In the genomic region with DNA sequence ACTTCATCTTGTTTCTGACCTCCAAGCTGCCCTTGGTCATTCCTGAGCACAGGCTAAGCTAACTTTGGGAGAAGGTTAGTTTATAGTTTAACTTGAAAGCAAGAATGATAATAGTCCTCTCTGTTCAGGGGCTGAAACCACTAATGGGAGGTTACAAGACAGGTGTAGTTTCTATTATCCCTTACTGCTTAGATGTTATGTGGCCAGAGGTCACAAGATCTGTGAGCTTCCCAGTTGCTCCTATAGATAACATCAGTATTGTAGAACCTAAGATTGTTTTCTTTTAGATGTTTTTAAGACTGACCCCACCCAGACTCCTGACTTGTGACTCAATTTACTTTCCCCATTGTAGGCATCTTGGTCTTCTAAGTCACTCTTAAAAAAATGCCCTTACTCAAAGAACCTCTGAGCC, we compare ENCODE assay signal across 20 cellular contexts.
DNase-seq lines count a peak whose midpoint lies in the region; ATAC-seq, FAIRE-seq and TF ChIP-seq lines count a peak whose summit lies in the region.
"Had no signal": no experiment of that assay in that cellular context is flagged by ENCODE, and none has a peak within 500 bp of the region (broad histone marks: within the 10 kb centered on the region; RNA-seq: fewer than 3 reads in every experiment).

No MANE protein-coding gene starts in this region.

- H2AK5ac ChIP-seq in trophoblast cell (ENCODE audit: low read length): no peak overlapping the region

- no peak overlapping the region for H4K8ac ChIP-seq in trophoblast cell (ENCODE audit: low read depth, low read length)

- no peak overlapping the region for H3K4ac ChIP-seq in trophoblast cell (ENCODE audit: low read depth, low read length)

- POLR2A ChIA-PET in PC-9 (lab: Charles Lee; ENCODE audit: unreplicated experiment): interaction anchor here (0.7 kb wide), 1 partner anchor 488 kb away, joined by 3 read pairs; no protein-coding TSS in a partner anchor

- FAIRE-seq in GM18507 (lab: Jason Lieb, UNC): peak; percentile 33
- FAIRE-seq: GM12878 had no signal

- no peaks in the 10 kb centered on the region; the same call in 1 of the 2 replicates for H3K9me3 ChIP-seq in PC-9 (ENCODE audit: insufficient read depth, low read depth)
- no peaks in the 10 kb centered on the region for H3K9me3 ChIP-seq in trophoblast cell (ENCODE audit: insufficient read depth, low read depth, low read length)
- H3K9me3 ChIP-seq: HAP-1 had no signal

- CTCF ChIA-PET in PC-9 (lab: Charles Lee): no interaction called here

- no peak overlapping the region for H3K9ac ChIP-seq in trophoblast cell (ENCODE audit: low read length)

- no peak for TF ChIP-seq POLR2A in erythroblast (IDR thresholded peaks at IDR 0.05; ENCODE audit: low read length)

- no peak overlapping the region for H3K23ac ChIP-seq in trophoblast cell (ENCODE audit: low read length)

- no peak overlapping the region for H3K18ac ChIP-seq in trophoblast cell (ENCODE audit: low read length)

- no peak for DNase-seq in GM18507 (ENCODE audit: extremely low spot score, insufficient read length, low read depth)
- DNase-seq in PC-9: peak in 1 of 2 experiments; percentile 78
- peak; percentile 62 to 63 for DNase-seq in trophoblast cell
- DNase-seq in KBM-7: no peak
- no peak for DNase-seq in NOMO-1 treated with dmso at 0.1 percent for 144 hours (lab: John Stamatoyannopoulos, UW; ENCODE audit: unreplicated experiment)
- DNase-seq in erythroblast (lab: John Stamatoyannopoulos, UW): no peak
- DNase-seq: CD4-positive, CD25-positive, alpha-beta regulatory T cell; DMS 273 treated with DMSO at 0.1 percent for 48 hours; DMS79 treated with DMSO at 0.1 percent for 48 hours; Karpas-422; NCI-H1417; NCI-H1694 treated with DMSO at 0.1 percent for 48 hours; NCI-H2081 treated with DMSO at 0.1 percent for 48 hours; NCI-H2171 treated with DMSO at 0.1 percent for 48 hours; NCI-H526; Right ventricle myocardium superior had no signal

- no peak overlapping the region for H2BK120ac ChIP-seq in trophoblast cell (ENCODE audit: insufficient read depth, low read length, poor library complexity)

- no peaks in the 10 kb centered on the region for H3K79me1 ChIP-seq in trophoblast cell (ENCODE audit: low read length)

- H3K36me3 ChIP-seq in PC-9 (ENCODE audit: low read depth): no peaks in the 10 kb centered on the region
- no peaks in the 10 kb centered on the region for H3K36me3 ChIP-seq in trophoblast cell (ENCODE audit: control insufficient read depth in 1 of 2, insufficient read depth in 2 of 2, low read length in 2 of 2)
- H3K36me3 ChIP-seq: HAP-1 had no signal

- ATAC-seq in GM21786 (IDR thresholded peaks at IDR 0.05; ENCODE audit: unreplicated experiment): peak; percentile 55
- ATAC-seq: GM12878, GM23338 had no signal

- in situ Hi-C loops in KBM-7 (cut with MboI; ENCODE audit: low pct_unique_long_range_greater_than_20kb, low sequenced_read_pairs): no loop called here

- intact Hi-C loops in PC-9 (cut with micrococcal nuclease; ENCODE audit: unreplicated experiment): no loop called here

- no peak overlapping the region for H2BK12ac ChIP-seq in trophoblast cell (ENCODE audit: low read length)

- H3F3A ChIP-seq in PC-9 (ENCODE audit: insufficient read depth, low read depth): peaks cover 29% of the 10 kb centered on the region

- no peak overlapping the region for H2BK5ac ChIP-seq in trophoblast cell (ENCODE audit: low read depth, low read length, poor library complexity)

- TF ChIP-seq CTCF in PC-9 (conservative IDR thresholded peaks at IDR 0.05): no peak

- H3K79me2 ChIP-seq in PC-9 (ENCODE audit: low read depth): no peaks in the 10 kb centered on the region
- H3K79me2 ChIP-seq in trophoblast cell (ENCODE audit: control insufficient read depth, insufficient read depth, low read length, poor library complexity): no peaks in the 10 kb centered on the region

- H4K20me1 ChIP-seq in PC-9 (ENCODE audit: insufficient read depth): no peaks in the 10 kb centered on the region

- no peak overlapping the region for H2AFZ ChIP-seq in PC-9
- H2AFZ ChIP-seq in trophoblast cell (ENCODE audit: insufficient read depth, low read length, poor library complexity): no peak overlapping the region
- H2AFZ ChIP-seq: GM23338 had no signal

- BruUV-seq in PC-9 (replicated peaks; lab: Mats Ljungman, UMichigan): no TSS peak

- H4K12ac ChIP-seq in trophoblast cell (ENCODE audit: low read depth, low read length): no peak overlapping the region

- no peak overlapping the region for H4K91ac ChIP-seq in trophoblast cell (ENCODE audit: low read depth, low read length)

- H3K4me1 ChIP-seq in PC-9 (replicated peaks; ENCODE audit: insufficient read depth) (peaks cover 41% of the 10 kb centered on the region), trophoblast cell (ENCODE audit: control insufficient read depth in 1 of 2, insufficient read depth in 2 of 2, low read length in 2 of 2) (peaks cover 0 to 2% of the 10 kb centered on the region in 2 experiments)

- no peak overlapping the region for H3K14ac ChIP-seq in trophoblast cell (ENCODE audit: low read length)

- H3K9me2 ChIP-seq in PC-9 (ENCODE audit: insufficient read depth): no peaks in the 10 kb centered on the region

- H3K27me3 ChIP-seq in PC-9 (ENCODE audit: insufficient read depth, low read depth) (no peaks in the 10 kb centered on the region), trophoblast cell (ENCODE audit: insufficient read depth, low read length) (no peaks in the 10 kb centered on the region)

- H3K4me2 ChIP-seq in PC-9: peak overlapping the region; percentile 31; the same call in 1 of the 2 replicates
- H3K4me2 ChIP-seq in trophoblast cell (ENCODE audit: low read length): no peak overlapping the region
- H3K4me2 ChIP-seq: GM23338 had no signal

- no peak overlapping the region for H3K4me3 ChIP-seq in PC-9
- no peak overlapping the region for H3K4me3 ChIP-seq in trophoblast cell (ENCODE audit: low read depth, low read length)
- H3K4me3 ChIP-seq: GM12878, GM23338, HAP-1 had no signal

- peak overlapping the region; percentile 48 for H3K27ac ChIP-seq in PC-9
- no peak overlapping the region for H3K27ac ChIP-seq in trophoblast cell (ENCODE audit: low read depth, low read length)

Comparison
In these comparisons a context has a peak if more than half of its experiments do, and no peak if none do; other contexts are left out.
1. DNase-seq: peak in trophoblast cell (2 of 2); none in GM18507 (single experiment), KBM-7 (single experiment), NOMO-1 treated with dmso at 0.1 percent for 144 hours (single experiment) and erythroblast (0 of 2).